14 cellular contexts compared by ENCODE assay signal in the genomic region with DNA sequence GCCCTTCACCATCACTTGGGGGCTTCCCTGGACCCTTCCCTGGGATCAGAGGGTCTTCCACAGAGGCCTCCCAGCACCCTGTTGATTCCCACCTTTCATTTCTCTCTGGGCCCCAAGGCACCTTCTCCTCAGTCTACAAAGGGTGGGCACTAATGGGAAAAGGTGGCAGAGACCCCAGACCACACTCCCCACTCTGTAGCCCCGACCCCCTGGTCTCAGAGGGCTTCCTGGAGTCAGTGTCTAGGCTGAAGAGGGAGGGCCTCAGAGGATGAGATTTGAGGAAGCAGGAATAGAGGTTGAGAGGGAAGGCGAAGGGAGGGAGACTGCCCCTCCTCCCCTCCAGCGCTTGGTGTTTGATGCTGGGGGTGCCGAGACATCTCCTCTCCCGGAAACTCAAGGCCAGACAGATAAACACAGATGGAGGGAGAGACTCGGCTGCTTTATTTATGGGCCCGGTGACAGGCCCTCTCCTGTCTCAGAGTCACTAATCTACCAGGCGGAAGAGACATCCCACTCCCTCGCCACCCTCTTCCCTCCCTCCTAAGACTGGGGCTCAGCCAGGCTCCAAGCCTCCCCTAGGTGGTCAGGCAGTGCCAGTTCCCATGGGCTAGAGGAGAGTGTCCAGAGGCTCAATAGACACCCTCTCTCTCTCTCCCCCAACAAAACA.
"Had no signal": no experiment of that assay in that cellular context is flagged by ENCODE, and none has a peak within 500 bp of the region (broad histone marks: within the 10 kb centered on the region; RNA-seq: fewer than 3 reads in every experiment).

No MANE protein-coding gene starts in this region.

- DNase-seq: activated naive CD4-positive, alpha-beta T cell treated with anti-CD3 and anti-CD28 coated beads, Interleukin-2, amount 50 U/mL, for 16 hours; amniotic stem cell; body of pancreas; effector memory CD8-positive, alpha-beta T cell; kidney glomerular epithelial cell; natural killer cell; nucleus accumbens; tibial artery had no signal

- ATAC-seq: activated CD4-positive, CD25-positive, alpha-beta regulatory T cell treated with anti-CD3 and anti-CD28 coated beads, Interleukin-2, amount 50 U/mL, for 24 hours; body of pancreas; effector memory CD8-positive, alpha-beta T cell; natural killer cell; stimulated activated effector memory CD8-positive, alpha-beta T cell treated with anti-CD3 and anti-CD28 coated beads, Interleukin-12 subunit alpha, Interleukin-12 subunit beta, amount 100 ng/mL, for 72 hours had no signal

- H3K36me3 ChIP-seq: right atrium auricular region, tibial artery had no signal

- H3K4me1 ChIP-seq: body of pancreas had no signal

- H3K9me3 ChIP-seq: body of pancreas, right atrium auricular region, tibial artery had no signal

- H3K27ac ChIP-seq: body of pancreas, hepatocyte, right atrium auricular region, tibial artery had no signal

- H3K4me2 ChIP-seq: hepatocyte had no signal

- H3K4me3 ChIP-seq: body of pancreas, hepatocyte, lung, right atrium auricular region, skin epidermis, tibial artery had no signal

- H2AFZ ChIP-seq: hepatocyte had no signal
